ENCODE assay signal across 9 cellular contexts in genomic region chr12:52249041-52249461, GRCh38. TPM values are rescaled to one million over a fixed set of nuclear protein-coding genes. Genes with fewer than 3 reads are reported as not detected.
DNase-seq lines count a peak whose midpoint lies in the region; ATAC-seq and TF ChIP-seq lines count a peak whose summit lies in the region.
"Had no signal": no experiment of that assay in that cellular context is flagged by ENCODE, and none has a peak within 500 bp of the region (broad histone marks: within the 10 kb centered on the region; RNA-seq: fewer than 3 reads in every experiment).

No MANE protein-coding gene starts in this region.

- H3K36me3 Mint-ChIP-seq in activated naive CD4-positive, alpha-beta T cell treated with anti-CD3 and anti-CD28 coated beads, Interleukin-2, amount 10 ng/mL, durations not matched to agents 7 days and 5 days: peaks cover 20% of the 10 kb centered on the region

- H3K4me3 ChIP-seq in transverse colon: no peak overlapping the region

- H3K27me3 ChIP-seq in transverse colon: peaks cover 20% of the 10 kb centered on the region

- intact Hi-C loops in transverse colon (cut with DNase I; ENCODE audit: low total_unique reads): no loop called here

- peaks cover 3% of the 10 kb centered on the region for H3K9me3 Mint-ChIP-seq in activated naive CD4-positive, alpha-beta T cell treated with anti-CD3 and anti-CD28 coated beads, Interleukin-2, amount 10 ng/mL, durations not matched to agents 7 days and 5 days
- H3K9me3 Mint-ChIP-seq: nephron progenitor cell had no signal

- H3K27ac ChIP-seq in transverse colon: peak overlapping the region; percentile 22 to 46 (median 36)

- in situ Hi-C loops in transverse colon (cut with MboI; ENCODE audit: low pct_ligation_motif_present in 1 of 4, low pct_unique_long_range_greater_than_20kb in 1 of 4, low sequenced_read_pairs in 3 of 4): no loop called here

- H3K36me3 ChIP-seq in transverse colon: no peaks in the 10 kb centered on the region

- no peak for ATAC-seq in GM18511 (IDR thresholded peaks at IDR 0.05; ENCODE audit: unreplicated experiment)

- WGBS in transverse colon (ENCODE audit: low coverage in 1 of 2), 2 donors: 48% methylated on average over 4 of the region's 5 CpGs; no CpG with 5 or more reads in 1 of the 2 donors

- peak; percentile 11 for DNase-seq in activated naive CD4-positive, alpha-beta T cell treated with anti-CD3 and anti-CD28 coated beads, Interleukin-2, amount 10 ng/mL, durations not matched to agents 7 days and 5 days
- DNase-seq in activated naive CD4-positive, alpha-beta T cell treated with anti-CD3 and anti-CD28 coated beads, Interleukin-2, amount 50 U/mL, for 16 hours: no peak
- DNase-seq in cerebellum (ENCODE audit: low spot score): peak; percentile 17
- DNase-seq in midbrain (lab: John Stamatoyannopoulos, UW): peak; percentile 54
- no peak for DNase-seq in transverse colon
- no peak for DNase-seq in T-helper 9 cell
- DNase-seq in NCI-H82 (lab: John Stamatoyannopoulos, UW): no peak
- DNase-seq: nephron progenitor cell had no signal

- no peak for TF ChIP-seq EP300 in transverse colon (IDR thresholded peaks at IDR 0.05; ENCODE audit: low read depth)

- H3K27me3 Mint-ChIP-seq in activated naive CD4-positive, alpha-beta T cell treated with anti-CD3 and anti-CD28 coated beads, Interleukin-2, amount 10 ng/mL, durations not matched to agents 7 days and 5 days: peaks cover 36% of the 10 kb centered on the region

- no peak for TF ChIP-seq POLR2A in transverse colon (IDR thresholded peaks at IDR 0.05)

- peaks cover 3 to 17% (median 8%) of the 10 kb centered on the region in 4 donors for H3K4me1 ChIP-seq in transverse colon

- TF ChIP-seq CTCF in transverse colon (IDR thresholded peaks at IDR 0.05): no peak

- H3K4me3 Mint-ChIP-seq in activated naive CD4-positive, alpha-beta T cell treated with anti-CD3 and anti-CD28 coated beads, Interleukin-2, amount 10 ng/mL, durations not matched to agents 7 days and 5 days: no peak overlapping the region
- H3K4me3 Mint-ChIP-seq: nephron progenitor cell had no signal

- no peaks in the 10 kb centered on the region for H3K9me3 ChIP-seq in transverse colon

- H3K4me1 Mint-ChIP-seq in activated naive CD4-positive, alpha-beta T cell treated with anti-CD3 and anti-CD28 coated beads, Interleukin-2, amount 10 ng/mL, durations not matched to agents 7 days and 5 days: peaks cover 78% of the 10 kb centered on the region

- H3K27ac Mint-ChIP-seq in activated naive CD4-positive, alpha-beta T cell treated with anti-CD3 and anti-CD28 coated beads, Interleukin-2, amount 10 ng/mL, durations not matched to agents 7 days and 5 days: no peak overlapping the region
- H3K27ac Mint-ChIP-seq: nephron progenitor cell had no signal

- CTCF ChIA-PET in activated naive CD4-positive, alpha-beta T cell treated with anti-CD3 and anti-CD28 coated beads, Interleukin-2, amount 10 ng/mL, durations not matched to agents 7 days and 5 days (lab: Charles Lee): no interaction called here

RNA-seq across cellular contexts. Expression of gene KRT7, which starts 16.0 kb away (rescaled TPM):
- not detected for total RNA-seq in cerebellum
- 1 to 10 TPM in 1 of 4 donors, under 1 TPM in 2, not detected in 1; 0.75 to 1.6 (median 0.95) TPM for total RNA-seq in transverse colon

RNA-seq across cellular contexts. Expression of gene KRT86, which starts 25.4 kb away (rescaled TPM):
- total RNA-seq in cerebellum (not detected), transverse colon (1 to 10 TPM in 1 of 4 donors, not detected in 3; 3.6 TPM)

RNA-seq across cellular contexts. Expression of gene KRT81, which starts 42.3 kb away (rescaled TPM):
- total RNA-seq in cerebellum (not detected), transverse colon (not detected)

RNA-seq across cellular contexts. Expression of gene KRT80, which starts 57.2 kb away (rescaled TPM):
- total RNA-seq in cerebellum (not detected), transverse colon (under 1 TPM in 1 of 4 donors, not detected in 3; 0.14 TPM)

Comparison
In these comparisons a context has a peak if more than half of its experiments do, and no peak if none do; other contexts are left out.
1. DNase-seq: peak in activated naive CD4-positive, alpha-beta T cell treated with anti-CD3 and anti-CD28 coated beads, Interleukin-2, amount 10 ng/mL, durations not matched to agents 7 days and 5 days (single experiment), cerebellum (single experiment) and midbrain (single experiment); none in activated naive CD4-positive, alpha-beta T cell treated with anti-CD3 and anti-CD28 coated beads, Interleukin-2, amount 50 U/mL, for 16 hours (single experiment), transverse colon (single experiment), T-helper 9 cell (single experiment) and NCI-H82 (single experiment).